Comparison of ENCODE assay signal across 6 cellular contexts in genomic region chr16:66899945-66900688, GRCh38. TPM values are rescaled to one million over a fixed set of nuclear protein-coding genes. Genes with fewer than 3 reads are reported as not detected.
DNase-seq lines count a peak whose midpoint lies in the region; TF ChIP-seq lines count a peak whose summit lies in the region.

No MANE protein-coding gene starts in this region.

- POLR2A ChIA-PET in RWPE1 (lab: Yijun Ruan, JAX; ENCODE audit: low non-redundant PET), result no interaction called here

- H2AFZ ChIP-seq in Karpas-422 (ENCODE audit: low read length), result no peak overlapping the region

- H3K27ac ChIP-seq in RWPE1, result peak overlapping the region; percentile 60
- no peak overlapping the region for H3K27ac ChIP-seq in Karpas-422 (ENCODE audit: low read length)

- no peak overlapping the region for H3K4me3 ChIP-seq in Karpas-422 (ENCODE audit: low read length)

- TF ChIP-seq CTCF in Calu3 (IDR thresholded peaks at IDR 0.05; ENCODE audit: unreplicated experiment) (no peak), RWPE1 (conservative IDR thresholded peaks at IDR 0.05; ENCODE audit: low read depth) (no peak)

- H3K4me3 Mint-ChIP-seq in Calu3 (ENCODE audit: low read depth, unreplicated experiment), result no peak overlapping the region
- no peak overlapping the region for H3K4me3 Mint-ChIP-seq in activated naive CD4-positive, alpha-beta T cell treated with anti-CD3 and anti-CD28 coated beads, Interleukin-2, amount 10 ng/mL, durations not matched to agents 7 days and 5 days

- no peaks in the 10 kb centered on the region for H3K9me2 ChIP-seq in Karpas-422 (replicated peaks; ENCODE audit: insufficient read depth, low read length)

- H3K27me3 Mint-ChIP-seq in Calu3 (ENCODE audit: unreplicated experiment), result no peaks in the 10 kb centered on the region
- peaks cover 20% of the 10 kb centered on the region for H3K27me3 Mint-ChIP-seq in activated naive CD4-positive, alpha-beta T cell treated with anti-CD3 and anti-CD28 coated beads, Interleukin-2, amount 10 ng/mL, durations not matched to agents 7 days and 5 days

- H3K79me2 ChIP-seq in Karpas-422 (ENCODE audit: low read length), result no peaks in the 10 kb centered on the region

- peaks cover 7% of the 10 kb centered on the region; the same call in 1 of the 2 replicates for H4K20me1 ChIP-seq in Karpas-422 (ENCODE audit: insufficient read depth, low read depth, low read length)

- intact Hi-C loops in Calu3 (cut with micrococcal nuclease; ENCODE audit: unreplicated experiment), result loop anchor here (5.0 kb wide), 1 partner anchor 47 kb away; no protein-coding TSS in a partner anchor

- DNase-seq in Calu3 (peak; percentile 87), RWPE1 (ENCODE audit: low spot score) (peak; percentile 78), kidney glomerular epithelial cell (lab: John Stamatoyannopoulos, UW) (peak; percentile 59), T-helper 2 cell (no peak), Karpas-422 (no peak)
- no peak for DNase-seq in activated naive CD4-positive, alpha-beta T cell treated with anti-CD3 and anti-CD28 coated beads, Interleukin-2, amount 10 ng/mL, durations not matched to agents 7 days and 5 days

- no peaks in the 10 kb centered on the region for H3K36me3 ChIP-seq in Karpas-422 (ENCODE audit: insufficient read depth, low read length)

- no peaks in the 10 kb centered on the region for H3K9me3 Mint-ChIP-seq in Calu3 (ENCODE audit: low read depth, unreplicated experiment)
- no peaks in the 10 kb centered on the region for H3K9me3 Mint-ChIP-seq in activated naive CD4-positive, alpha-beta T cell treated with anti-CD3 and anti-CD28 coated beads, Interleukin-2, amount 10 ng/mL, durations not matched to agents 7 days and 5 days

- no peak overlapping the region for H3K27ac Mint-ChIP-seq in Calu3 (ENCODE audit: unreplicated experiment)
- H3K27ac Mint-ChIP-seq in activated naive CD4-positive, alpha-beta T cell treated with anti-CD3 and anti-CD28 coated beads, Interleukin-2, amount 10 ng/mL, durations not matched to agents 7 days and 5 days, result no peak overlapping the region

- no TSS peak for BruUV-seq in Calu3 (replicated peaks; lab: Mats Ljungman, UMichigan)

- peaks cover 4% of the 10 kb centered on the region for H3K36me3 Mint-ChIP-seq in Calu3 (ENCODE audit: insufficient read depth, unreplicated experiment)
- no peaks in the 10 kb centered on the region for H3K36me3 Mint-ChIP-seq in activated naive CD4-positive, alpha-beta T cell treated with anti-CD3 and anti-CD28 coated beads, Interleukin-2, amount 10 ng/mL, durations not matched to agents 7 days and 5 days

- H3K9ac ChIP-seq in Karpas-422 (ENCODE audit: low read length), result no peak overlapping the region

- CTCF ChIA-PET in Calu3 (lab: Charles Lee), result interaction anchor here (0.7 to 0.9 kb wide), 4 partner anchors 20 to 368 kb away, joined by 3 to 4 read pairs (median 3); partner anchors contain the start of gene PDP2
- CTCF ChIA-PET in RWPE1 (lab: Yijun Ruan, JAX), result interaction anchor here (0.6 to 1.0 kb wide), 2 partner anchors 10 kb away, joined by 3 to 4 read pairs; no protein-coding TSS in a partner anchor
- CTCF ChIA-PET in activated naive CD4-positive, alpha-beta T cell treated with anti-CD3 and anti-CD28 coated beads, Interleukin-2, amount 10 ng/mL, durations not matched to agents 7 days and 5 days (lab: Charles Lee), result interaction anchor here (1.0 to 10.5 kb wide), 2 partner anchors 10 to 26 kb away, joined by 3 to 135 read pairs; partner anchors contain the start of gene RRAD

- H3K4me1 Mint-ChIP-seq in Calu3 (ENCODE audit: low read depth, unreplicated experiment), result peaks cover 42% of the 10 kb centered on the region
- peaks cover 2% of the 10 kb centered on the region for H3K4me1 Mint-ChIP-seq in activated naive CD4-positive, alpha-beta T cell treated with anti-CD3 and anti-CD28 coated beads, Interleukin-2, amount 10 ng/mL, durations not matched to agents 7 days and 5 days

- H3K27me3 ChIP-seq in Karpas-422 (ENCODE audit: low read length), result no peaks in the 10 kb centered on the region

- no peak overlapping the region for H3K4me2 ChIP-seq in Karpas-422 (ENCODE audit: low read depth, low read length, poor library complexity, severe bottlenecking)

- no peaks in the 10 kb centered on the region for H3K9me3 ChIP-seq in Karpas-422 (ENCODE audit: low read length)

- H3K4me1 ChIP-seq in Karpas-422 (ENCODE audit: low read length), result peaks cover 6% of the 10 kb centered on the region

RNA-seq across cellular contexts. Expression of gene CDH16, which starts 18.6 kb away (rescaled TPM):
- total RNA-seq in Calu3 (2022), result not detected in 2 replicates
- not detected in 2 replicates for total RNA-seq in Karpas-422 (2014; rRNA removed; shearing (Covaris generic); ENCODE audit: low replicate concordance)

RNA-seq across cellular contexts. Expression of gene PDP2, which starts 19.8 kb away (rescaled TPM):
- total RNA-seq in Calu3 (2022), result 25.0 and 27.2 TPM in 2 replicates
- 7.7 and 11.7 TPM in 2 replicates for total RNA-seq in Karpas-422 (2014; rRNA removed; shearing (Covaris generic); ENCODE audit: low replicate concordance)

RNA-seq across cellular contexts. Expression of gene RRAD, which starts 25.2 kb away (rescaled TPM):
- total RNA-seq in Calu3 (2022), result 1.3 and 2.2 TPM in 2 replicates
- total RNA-seq in Karpas-422 (2014; rRNA removed; shearing (Covaris generic); ENCODE audit: low replicate concordance), result not detected in 2 replicates

RNA-seq across cellular contexts. Expression of gene CIAO2B, which starts 34.1 kb away (rescaled TPM):
- 121 and 126 TPM in 2 replicates for total RNA-seq in Calu3 (2022)
- 121 and 227 TPM in 2 replicates for total RNA-seq in Karpas-422 (2014; rRNA removed; shearing (Covaris generic); ENCODE audit: low replicate concordance)

RNA-seq across cellular contexts. Expression of gene CES2, which starts 35.2 kb away (rescaled TPM):
- total RNA-seq in Calu3 (2022), result 58.7 and 61.1 TPM in 2 replicates
- total RNA-seq in Karpas-422 (2014; rRNA removed; shearing (Covaris generic); ENCODE audit: low replicate concordance), result 13.3 and 34.8 TPM in 2 replicates

Comparison
In these comparisons a context has a peak if more than half of its experiments do, and no peak if none do; other contexts are left out.
1. DNase-seq: peak in Calu3 (single experiment), RWPE1 (single experiment) and kidney glomerular epithelial cell (single experiment); none in T-helper 2 cell (0 of 5), Karpas-422 (single experiment) and activated naive CD4-positive, alpha-beta T cell treated with anti-CD3 and anti-CD28 coated beads, Interleukin-2, amount 10 ng/mL, durations not matched to agents 7 days and 5 days (single experiment).